ENCODE assay signal across 8 cellular contexts in genomic region chr3:195994343-195994742, GRCh38.
DNase-seq lines count a peak whose midpoint lies in the region; TF ChIP-seq lines count a peak whose summit lies in the region.
"Not testable (repeated sequence)": the region's sequence is repeated elsewhere in the genome, so short reads cannot be mapped to it uniquely, and the experiment has no call there.

No MANE protein-coding gene starts in this region.

- not testable (repeated sequence) for H2BK120ac ChIP-seq in H9 (ENCODE audit: low read depth, low read length, poor library complexity, severe bottlenecking)

- H3K27me3 Mint-ChIP-seq in H9 (ENCODE audit: low read depth): peaks cover 32% of the 10 kb centered on the region
- peaks cover 20% of the 10 kb centered on the region for H3K27me3 Mint-ChIP-seq in osteocyte (ENCODE audit: unreplicated experiment)

- H3K27ac Mint-ChIP-seq in H9; osteocyte (ENCODE audit: unreplicated experiment): not testable (repeated sequence)

- H3K23me2 ChIP-seq in H9 (ENCODE audit: insufficient read length, low read depth, low read length, poor library complexity, severe bottlenecking): not testable (repeated sequence)

- peaks cover 13 to 14% of the 10 kb centered on the region in 2 experiments for H3K9me3 Mint-ChIP-seq in H9
- not testable (repeated sequence) for H3K9me3 Mint-ChIP-seq in osteocyte (ENCODE audit: unreplicated experiment)

- not testable (repeated sequence) for H3K27ac ChIP-seq in H9 (ENCODE audit: insufficient read length, low read depth, low read length); hepatocyte

- not testable (repeated sequence) for H4K8ac ChIP-seq in H9 (replicated peaks; ENCODE audit: insufficient read length, low read depth, low read length)

- H3K4me1 Mint-ChIP-seq in H9; osteocyte (ENCODE audit: unreplicated experiment): not testable (repeated sequence)

- H4K20me1 ChIP-seq in H9 (ENCODE audit: control insufficient read depth, insufficient read depth, insufficient read length); hepatocyte (ENCODE audit: insufficient read depth, poor library complexity, severe bottlenecking): not testable (repeated sequence)

- not testable (repeated sequence) for H2BK12ac ChIP-seq in H9 (ENCODE audit: insufficient read length, low read depth, low read length)

- H3K14ac ChIP-seq in H9 (ENCODE audit: insufficient read depth, low read length): not testable (repeated sequence)

- H3K4me3 ChIP-seq in AG10803 (ENCODE audit: low read length); hepatocyte: not testable (repeated sequence)

- not testable (repeated sequence) for H3K23ac ChIP-seq in H9 (ENCODE audit: insufficient read length, low read depth, low read length)

- not testable (repeated sequence) for H3K79me1 ChIP-seq in H9 (ENCODE audit: insufficient read depth, low read depth, low read length, poor library complexity, severe bottlenecking)

- not testable (repeated sequence) for H3K9me2 ChIP-seq in hepatocyte (replicated peaks; ENCODE audit: insufficient read depth)

- H3K4me3 Mint-ChIP-seq in H9; osteocyte (ENCODE audit: unreplicated experiment): not testable (repeated sequence)

- not testable (repeated sequence) for H2AK5ac ChIP-seq in H9 (ENCODE audit: insufficient read length, low read length)

- no CpG with 5 or more reads among the region's 14 CpGs for WGBS in H9 (ENCODE audit: extremely low coverage, insufficient read length, low lambda C conversion rate)
- WGBS in hepatocyte (ENCODE audit: low lambda C conversion rate, missing lambda C conversion rate): 31% methylated on average over 12 of the region's 14 CpGs

- not testable (repeated sequence) for H3K4me1 ChIP-seq in H9 (ENCODE audit: insufficient read depth, low read length); hepatocyte (ENCODE audit: insufficient read depth)

- H3K27me3 ChIP-seq in H9 (ENCODE audit: insufficient read depth, low read length); hepatocyte: not testable (repeated sequence)

- H4K91ac ChIP-seq in H9 (ENCODE audit: insufficient read length, low read depth, low read length): not testable (repeated sequence)

- not testable (repeated sequence) for H4K5ac ChIP-seq in H9 (ENCODE audit: insufficient read length, low read depth, low read length)

- not testable (repeated sequence) for H3K9ac ChIP-seq in H9 (ENCODE audit: extremely low read depth, insufficient read length, low read length)

- not testable (repeated sequence) for H3K9me3 ChIP-seq in H9 (ENCODE audit: control insufficient read depth, low read depth, low read length); hepatocyte (ENCODE audit: low read depth)

- not testable (repeated sequence) for H3K4ac ChIP-seq in H9 (ENCODE audit: low read depth, low read length)

- H2BK5ac ChIP-seq in H9 (ENCODE audit: insufficient read length, low read length): not testable (repeated sequence)

- TF ChIP-seq CTCF in AG10803 (conservative IDR thresholded peaks at IDR 0.05; ENCODE audit: low read length) (peak; percentile 18; the same call in 1 of the 2 replicates), H9 (conservative IDR thresholded peaks at IDR 0.05) (peak; percentile 24; the same call in 1 of the 3 replicates), osteocyte (IDR thresholded peaks at IDR 0.05) (peak; percentile 25)
- not testable (repeated sequence) for TF ChIP-seq CTCF in hepatocyte (IDR thresholded peaks at IDR 0.05; ENCODE audit: poor library complexity)

- peak; percentile 7 for DNase-seq in AG10803 (ENCODE audit: low read depth)
- peak; percentile 65 for DNase-seq in H9
- peak; percentile 7 for DNase-seq in SW480 (ENCODE audit: low spot score)
- peak; percentile 65 for DNase-seq in activated T-cell treated with anti-CD3 and anti-CD28 coated beads, Interleukin-2, amount 50 U/mL, for 1 hour
- DNase-seq in cerebellar cortex (ENCODE audit: low spot score): peak; percentile 39
- DNase-seq in hepatocyte (ENCODE audit: low spot score): peak; percentile 54
- DNase-seq in osteocyte (ENCODE audit: extremely low spot score, unreplicated experiment): peak; percentile 86
- peak; percentile 26 for DNase-seq in stimulated activated CD8-positive, alpha-beta memory T cell treated with anti-CD3 and anti-CD28 coated beads, Interleukin-15, amount 100 ng/mL, for 24 hours (ENCODE audit: low read depth)

- not testable (repeated sequence) for H3K79me2 ChIP-seq in H9 (ENCODE audit: insufficient read depth, low read length); hepatocyte

- H3K36me3 Mint-ChIP-seq in H9 (ENCODE audit: insufficient read depth in 1 of 3, low read depth in 3 of 3); osteocyte (ENCODE audit: unreplicated experiment): not testable (repeated sequence)

- H3T11ph ChIP-seq in H9 (ENCODE audit: low read length): not testable (repeated sequence)

- not testable (repeated sequence) for H2BK15ac ChIP-seq in H9 (ENCODE audit: low read depth, low read length)

- not testable (repeated sequence) for H2BK20ac ChIP-seq in H9 (ENCODE audit: low read depth, low read length, poor library complexity, severe bottlenecking)

- not testable (repeated sequence) for H2AFZ ChIP-seq in H9 (ENCODE audit: low read length); hepatocyte

- H3K36me3 ChIP-seq in hepatocyte (replicated peaks; ENCODE audit: insufficient read depth, low read depth): not testable (repeated sequence)

- not testable (repeated sequence) for H3K4me2 ChIP-seq in H9 (ENCODE audit: insufficient read depth, insufficient read length, low read length); hepatocyte

- not testable (repeated sequence) for H3K56ac ChIP-seq in H9 (ENCODE audit: insufficient read length, low read depth, low read length)

- not testable (repeated sequence) for H3K18ac ChIP-seq in H9 (ENCODE audit: insufficient read length, low read depth, low read length)

Comparison
In these comparisons a context has a peak if more than half of its experiments do, and no peak if none do; other contexts are left out.
1. DNase-seq: peak in every context shown above with its lines; median percentile 86 in osteocyte; 65 in H9; 65 in activated T-cell treated with anti-CD3 and anti-CD28 coated beads, Interleukin-2, amount 50 U/mL, for 1 hour; 54 in hepatocyte; 39 in cerebellar cortex; 26 in stimulated activated CD8-positive, alpha-beta memory T cell treated with anti-CD3 and anti-CD28 coated beads, Interleukin-15, amount 100 ng/mL, for 24 hours; 7 in AG10803; 7 in SW480.